11 cellular contexts compared by ENCODE assay signal in the genomic region with DNA sequence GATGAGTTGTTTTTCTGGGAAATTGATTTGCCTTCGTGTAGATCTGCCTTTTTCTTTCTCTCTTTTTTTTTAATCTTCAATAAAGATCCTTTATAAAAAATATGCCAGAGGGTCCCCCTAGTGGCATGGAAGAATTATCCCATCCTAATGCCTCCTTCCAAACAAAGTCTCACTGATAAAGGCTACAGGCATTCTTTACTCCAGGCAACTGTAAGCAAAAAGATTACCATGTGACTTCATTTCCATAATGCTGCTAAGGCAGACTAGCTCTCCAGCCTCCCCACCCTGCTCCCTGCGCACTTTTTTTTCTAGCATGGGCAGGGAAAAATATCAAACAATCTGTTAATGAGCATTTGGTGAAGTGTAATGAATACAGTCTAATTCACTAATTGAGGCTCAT.
DNase-seq lines count a peak whose midpoint lies in the region; ATAC-seq and TF ChIP-seq lines count a peak whose summit lies in the region.
"Had no signal": no experiment of that assay in that cellular context is flagged by ENCODE, and none has a peak within 500 bp of the region (broad histone marks: within the 10 kb centered on the region; RNA-seq: fewer than 3 reads in every experiment).

No MANE protein-coding gene starts in this region.

- no peaks in the 10 kb centered on the region; the same call in 1 of the 2 replicates for H3K4me1 ChIP-seq in H9 (ENCODE audit: insufficient read depth, low read length)
- H3K4me1 ChIP-seq: sigmoid colon, uterus had no signal

- H4K91ac ChIP-seq in H9 (ENCODE audit: insufficient read length, low read depth, low read length), result no peak overlapping the region

- no peak overlapping the region for H4K8ac ChIP-seq in H9 (replicated peaks; ENCODE audit: insufficient read length, low read depth, low read length)

- H2BK120ac ChIP-seq in H9 (ENCODE audit: low read depth, low read length, poor library complexity, severe bottlenecking), result no peak overlapping the region

- H3K27ac Mint-ChIP-seq in H9, result 0 out of 7 replicates have a peak overlapping the region, but pooled peaks of 1 of the 3 experiments have one; percentile 30
- H3K27ac Mint-ChIP-seq in natural killer cell, result no peak overlapping the region
- H3K27ac Mint-ChIP-seq in CD4-positive, alpha-beta T cell, result no peak overlapping the region

- H2BK5ac ChIP-seq in H9 (ENCODE audit: insufficient read length, low read length), result no peak overlapping the region

- H3K4me1 Mint-ChIP-seq in H9 (peaks cover 43 to 44% of the 10 kb centered on the region in 2 experiments), natural killer cell (no peaks in the 10 kb centered on the region)
- H3K4me1 Mint-ChIP-seq in CD4-positive, alpha-beta T cell (ENCODE audit: low read depth), result no peaks in the 10 kb centered on the region

- no peaks in the 10 kb centered on the region for H3K9me3 ChIP-seq in H9 (ENCODE audit: control insufficient read depth, low read depth, low read length)
- H3K9me3 ChIP-seq in CD4-positive, alpha-beta T cell (ENCODE audit: control insufficient read depth, low read length), result peaks cover 11% of the 10 kb centered on the region
- H3K9me3 ChIP-seq: sigmoid colon, uterus had no signal

- POLR2A ChIA-PET in CD4-positive, alpha-beta T cell (lab: Charles Lee), result no interaction called here

- no peaks in the 10 kb centered on the region for H3K23me2 ChIP-seq in H9 (ENCODE audit: insufficient read length, low read depth, low read length, poor library complexity, severe bottlenecking)

- H3T11ph ChIP-seq in H9 (ENCODE audit: low read length), result no peak overlapping the region

- H2BK20ac ChIP-seq in H9 (ENCODE audit: low read depth, low read length, poor library complexity, severe bottlenecking), result no peak overlapping the region

- no peak overlapping the region for H3K23ac ChIP-seq in H9 (ENCODE audit: insufficient read length, low read depth, low read length)

- H2BK12ac ChIP-seq in H9 (ENCODE audit: insufficient read length, low read depth, low read length), result no peak overlapping the region

- no peak overlapping the region for H3K27ac ChIP-seq in H9 (ENCODE audit: insufficient read length, low read depth, low read length)
- H3K27ac ChIP-seq in CD4-positive, alpha-beta T cell (ENCODE audit: low read depth, low read length), result no peak overlapping the region
- H3K27ac ChIP-seq: sigmoid colon, uterus had no signal

- no peak overlapping the region for H3K4ac ChIP-seq in H9 (ENCODE audit: low read depth, low read length)

- H3K18ac ChIP-seq in H9 (ENCODE audit: insufficient read length, low read depth, low read length), result no peak overlapping the region

- TF ChIP-seq CTCF in H9 (conservative IDR thresholded peaks at IDR 0.05) (peak; percentile 79), natural killer cell (IDR thresholded peaks at IDR 0.05) (no peak)
- no peak for TF ChIP-seq CTCF in CD4-positive, alpha-beta T cell (IDR thresholded peaks at IDR 0.05)

- peak; percentile 45 for DNase-seq in ACHN
- no peak for DNase-seq in H9
- peak; percentile 88 for DNase-seq in SK-MEL-5 (ENCODE audit: low read depth, low spot score)
- peak; percentile 13 for DNase-seq in inferior parietal cortex (ENCODE audit: extremely low spot score)
- no peak for DNase-seq in natural killer cell
- no peak for DNase-seq in CD4-positive, alpha-beta T cell
- DNase-seq: NCI-H510A, sigmoid colon, uterus had no signal

- H3K4me2 ChIP-seq in H9 (ENCODE audit: insufficient read depth, insufficient read length, low read length), result no peak overlapping the region

- no peak overlapping the region for H2AK5ac ChIP-seq in H9 (ENCODE audit: insufficient read length, low read length)

- no peaks in the 10 kb centered on the region for H3K79me1 ChIP-seq in H9 (ENCODE audit: insufficient read depth, low read depth, low read length, poor library complexity, severe bottlenecking)

- ATAC-seq in GM18511 (IDR thresholded peaks at IDR 0.05; ENCODE audit: unreplicated experiment), result no peak
- ATAC-seq in natural killer cell, result no peak
- ATAC-seq in CD4-positive, alpha-beta T cell (ENCODE audit: poor library complexity), result no peak
- no peak for ATAC-seq in GM21390 (IDR thresholded peaks at IDR 0.05; ENCODE audit: unreplicated experiment)

- H3K27me3 Mint-ChIP-seq in H9 (ENCODE audit: low read depth), result no peaks in the 10 kb centered on the region
- no peaks in the 10 kb centered on the region for H3K27me3 Mint-ChIP-seq in natural killer cell (ENCODE audit: low read depth in 2 of 2)
- H3K27me3 Mint-ChIP-seq in CD4-positive, alpha-beta T cell, result no peaks in the 10 kb centered on the region

- H3K56ac ChIP-seq in H9 (ENCODE audit: insufficient read length, low read depth, low read length), result no peak overlapping the region

- H3K9ac ChIP-seq in H9 (ENCODE audit: extremely low read depth, insufficient read length, low read length), result no peak overlapping the region

- H3K9me3 Mint-ChIP-seq in H9 (no peaks in the 10 kb centered on the region), natural killer cell (peaks cover 5 to 11% of the 10 kb centered on the region in 2 donors)
- peaks cover 7% of the 10 kb centered on the region for H3K9me3 Mint-ChIP-seq in CD4-positive, alpha-beta T cell

- no CpG with 5 or more reads among the region's 2 CpGs for WGBS in H9 (ENCODE audit: extremely low coverage, insufficient read length, low lambda C conversion rate)

- H3K27me3 ChIP-seq in H9 (ENCODE audit: insufficient read depth, low read length), result no peaks in the 10 kb centered on the region
- no peaks in the 10 kb centered on the region for H3K27me3 ChIP-seq in CD4-positive, alpha-beta T cell (ENCODE audit: control insufficient read depth, insufficient read depth, low read length)
- H3K27me3 ChIP-seq: sigmoid colon, uterus had no signal

- CTCF ChIA-PET in CD4-positive, alpha-beta T cell (lab: Charles Lee), result no interaction called here

- in situ Hi-C loops in ACHN (cut with HindIII; ENCODE audit: low pct_ligation_motif_present, low pct_unique_long_range_greater_than_20kb, low sequenced_read_pairs), result no loop called here
- in situ Hi-C loops in SK-MEL-5 (cut with HindIII; ENCODE audit: low pct_unique_long_range_greater_than_20kb, low sequenced_read_pairs), result no loop called here

- intact Hi-C loops in natural killer cell (cut with micrococcal nuclease), result no loop called here
- intact Hi-C loops in CD4-positive, alpha-beta T cell (cut with DNase I, micrococcal nuclease), result no loop called here

- no peaks in the 10 kb centered on the region for H4K20me1 ChIP-seq in H9 (ENCODE audit: control insufficient read depth, insufficient read depth, insufficient read length)

- H4K5ac ChIP-seq in H9 (ENCODE audit: insufficient read length, low read depth, low read length), result no peak overlapping the region

- no peaks in the 10 kb centered on the region for H3K79me2 ChIP-seq in H9 (ENCODE audit: insufficient read depth, low read length)

- H3K36me3 Mint-ChIP-seq in H9 (ENCODE audit: insufficient read depth in 1 of 3, low read depth in 3 of 3), result no peaks in the 10 kb centered on the region; a peak in 1 of 7 replicates
- no peaks in the 10 kb centered on the region for H3K36me3 Mint-ChIP-seq in natural killer cell
- H3K36me3 Mint-ChIP-seq in CD4-positive, alpha-beta T cell (ENCODE audit: low read depth), result no peaks in the 10 kb centered on the region

- H3K4me3 Mint-ChIP-seq in H9, result no peak overlapping the region
- no peak overlapping the region for H3K4me3 Mint-ChIP-seq in natural killer cell
- no peak overlapping the region for H3K4me3 Mint-ChIP-seq in CD4-positive, alpha-beta T cell

- no peak overlapping the region for H3K14ac ChIP-seq in H9 (ENCODE audit: insufficient read depth, low read length)

- H2AFZ ChIP-seq in H9 (ENCODE audit: low read length), result peak overlapping the region; percentile 91

- H2BK15ac ChIP-seq in H9 (ENCODE audit: low read depth, low read length), result no peak overlapping the region

Comparison
In these comparisons a context has a peak if more than half of its experiments do, and no peak if none do; other contexts are left out.
1. DNase-seq: peak in ACHN (single experiment), SK-MEL-5 (single experiment) and inferior parietal cortex (single experiment); none in H9 (single experiment), natural killer cell (single experiment) and CD4-positive, alpha-beta T cell (0 of 10).